In genomic region chr14:93720981-93721483, GRCh38 we compare ENCODE assay signal across 31 cellular contexts.
"Had no signal": no experiment of that assay in that cellular context is flagged by ENCODE, and none has a peak within 500 bp of the region (broad histone marks: within the 10 kb centered on the region; RNA-seq: fewer than 3 reads in every experiment).

No MANE protein-coding gene starts in this region.

- H3K36me3 Mint-ChIP-seq: activated naive CD4-positive, alpha-beta T cell treated with anti-CD3 and anti-CD28 coated beads, Interleukin-2, amount 10 ng/mL, durations not matched to agents 7 days and 5 days; activated naive CD8-positive, alpha-beta T cell treated with anti-CD3 and anti-CD28 coated beads, Interleukin-2, amount 10 ng/mL, durations not matched to agents 7 days and 5 days; brain; natural killer cell had no signal

- H3K27ac Mint-ChIP-seq: activated CD4-positive, alpha-beta T cell treated with anti-CD3 and anti-CD28 coated beads, Interleukin-2, amount 10 ng/mL, durations not matched to agents 7 days and 5 days; activated CD8-positive, alpha-beta T cell treated with anti-CD3 and anti-CD28 coated beads for 36 hours; activated naive CD4-positive, alpha-beta T cell treated with anti-CD3 and anti-CD28 coated beads, Interleukin-2, amount 10 ng/mL, durations not matched to agents 7 days and 5 days; activated naive CD8-positive, alpha-beta T cell treated with anti-CD3 and anti-CD28 coated beads, Interleukin-2, amount 10 ng/mL, durations not matched to agents 7 days and 5 days; activated T-helper 1 cell treated with anti-CD3 and anti-CD28 coated beads, Interleukin-12 subunit alpha, Interleukin-12 subunit beta, Interleukin-2, Interleukin-4 antibody, amounts not matched to agents 30 ng/mL and 10 ng/mL and 1 ng/mL, durations not matched to agents 14 hours and 24 hours and 36 hours; brain; natural killer cell; T-helper 1 cell treated with Interleukin-12 subunit alpha and Interleukin-12 subunit beta and Interleukin-4 antibody, amounts not matched to agents 30 μg/mL and 1 μg/mL, for 36 hours had no signal

- H3K9me3 ChIP-seq: ascending aorta, colonic mucosa, heart right ventricle, left lung, lower lobe of right lung, testis, transverse colon, vagina had no signal

- H3K4me3 ChIP-seq: ascending aorta, cardiac muscle cell, colonic mucosa, heart right ventricle, left lung, lower lobe of right lung, testis, transverse colon, vagina had no signal

- H3K9me3 Mint-ChIP-seq: activated CD4-positive, alpha-beta T cell treated with anti-CD3 and anti-CD28 coated beads, Interleukin-2, amount 10 ng/mL, durations not matched to agents 7 days and 5 days; activated CD8-positive, alpha-beta T cell treated with anti-CD3 and anti-CD28 coated beads for 36 hours; activated naive CD8-positive, alpha-beta T cell treated with anti-CD3 and anti-CD28 coated beads, Interleukin-2, amount 10 ng/mL, durations not matched to agents 7 days and 5 days; activated T-helper 1 cell treated with anti-CD3 and anti-CD28 coated beads, Interleukin-12 subunit alpha, Interleukin-12 subunit beta, Interleukin-2, Interleukin-4 antibody, amounts not matched to agents 30 ng/mL and 10 ng/mL and 1 ng/mL, durations not matched to agents 14 hours and 24 hours and 36 hours; T-helper 1 cell treated with Interleukin-12 subunit alpha and Interleukin-12 subunit beta and Interleukin-4 antibody, amounts not matched to agents 30 μg/mL and 1 μg/mL, for 36 hours had no signal

- H3K27me3 ChIP-seq: ascending aorta, cardiac muscle cell, colonic mucosa, heart right ventricle, testis, transverse colon, vagina had no signal

- H3K79me2 ChIP-seq: parathyroid adenoma had no signal

- H3K4me1 ChIP-seq: ascending aorta, colonic mucosa, heart right ventricle, left lung, lower lobe of right lung, parathyroid adenoma, testis, transverse colon, vagina had no signal

- H3K4me1 Mint-ChIP-seq: activated CD4-positive, alpha-beta T cell treated with anti-CD3 and anti-CD28 coated beads, Interleukin-2, amount 10 ng/mL, durations not matched to agents 7 days and 5 days; activated naive CD4-positive, alpha-beta T cell treated with anti-CD3 and anti-CD28 coated beads, Interleukin-2, amount 10 ng/mL, durations not matched to agents 7 days and 5 days; activated naive CD8-positive, alpha-beta T cell treated with anti-CD3 and anti-CD28 coated beads, Interleukin-2, amount 10 ng/mL, durations not matched to agents 7 days and 5 days; brain had no signal

- H3K36me3 ChIP-seq: cardiac muscle cell, colonic mucosa, heart right ventricle, left lung, lower lobe of right lung, transverse colon, vagina had no signal

- H3K9ac ChIP-seq: parathyroid adenoma had no signal

- H3K27ac ChIP-seq: ascending aorta, cardiac muscle cell, colonic mucosa, heart right ventricle, left lung, lower lobe of right lung, parathyroid adenoma, testis, transverse colon, vagina had no signal

- H2AFZ ChIP-seq: parathyroid adenoma had no signal

- DNase-seq: activated CD4-positive, alpha-beta T cell treated with anti-CD3 and anti-CD28 coated beads, Interleukin-2, amount 10 ng/mL, durations not matched to agents 7 days and 5 days; activated CD4-positive, CD25-positive, alpha-beta regulatory T cell treated with anti-CD3 and anti-CD28 coated beads, Interleukin-2, amount 50 U/mL, for 72 hours; activated CD8-positive, alpha-beta T cell treated with anti-CD3 and anti-CD28 coated beads for 36 hours; activated gamma-delta T cell; activated naive CD4-positive, alpha-beta T cell treated with anti-CD3 and anti-CD28 coated beads, Interleukin-2, amount 10 ng/mL, durations not matched to agents 7 days and 5 days; activated naive CD8-positive, alpha-beta T cell treated with anti-CD3 and anti-CD28 coated beads, Interleukin-2, amount 10 ng/mL, durations not matched to agents 7 days and 5 days; activated T-cell treated with anti-CD3 and anti-CD28 coated beads, Interleukin-2, amount 50 U/mL, for 1 hour; cerebellar nuclear complex; colonic mucosa; foreskin fibroblast; heart right ventricle; kidney glomerular epithelial cell; lower lobe of right lung; mesenchymal stem cell; natural killer cell; right cardiac atrium; stimulated activated CD4-positive, alpha-beta T cell treated with anti-CD3 and anti-CD28 coated beads, Interleukin-2, amount 100 ng/mL, for 48 hours; stimulated activated naive CD4-positive, alpha-beta T cell treated with Interleukin-2 at 50 U/mL for 16 hours; SW 1271; T1000; testis; transverse colon had no signal

- ATAC-seq: activated CD8-positive, alpha-beta T cell treated with anti-CD3 and anti-CD28 coated beads for 36 hours; esophagus mucosa; left lung; lower lobe of right lung; natural killer cell had no signal

- H3K4me3 Mint-ChIP-seq: activated CD4-positive, alpha-beta T cell treated with anti-CD3 and anti-CD28 coated beads, Interleukin-2, amount 10 ng/mL, durations not matched to agents 7 days and 5 days; activated CD8-positive, alpha-beta T cell treated with anti-CD3 and anti-CD28 coated beads for 36 hours; activated naive CD4-positive, alpha-beta T cell treated with anti-CD3 and anti-CD28 coated beads, Interleukin-2, amount 10 ng/mL, durations not matched to agents 7 days and 5 days; activated naive CD8-positive, alpha-beta T cell treated with anti-CD3 and anti-CD28 coated beads, Interleukin-2, amount 10 ng/mL, durations not matched to agents 7 days and 5 days; activated T-helper 1 cell treated with anti-CD3 and anti-CD28 coated beads, Interleukin-12 subunit alpha, Interleukin-12 subunit beta, Interleukin-2, Interleukin-4 antibody, amounts not matched to agents 30 ng/mL and 10 ng/mL and 1 ng/mL, durations not matched to agents 14 hours and 24 hours and 36 hours; brain; natural killer cell; T-helper 1 cell treated with Interleukin-12 subunit alpha and Interleukin-12 subunit beta and Interleukin-4 antibody, amounts not matched to agents 30 μg/mL and 1 μg/mL, for 36 hours had no signal

- H3K27me3 Mint-ChIP-seq: activated CD4-positive, alpha-beta T cell treated with anti-CD3 and anti-CD28 coated beads, Interleukin-2, amount 10 ng/mL, durations not matched to agents 7 days and 5 days; activated CD8-positive, alpha-beta T cell treated with anti-CD3 and anti-CD28 coated beads for 36 hours; activated naive CD4-positive, alpha-beta T cell treated with anti-CD3 and anti-CD28 coated beads, Interleukin-2, amount 10 ng/mL, durations not matched to agents 7 days and 5 days; activated naive CD8-positive, alpha-beta T cell treated with anti-CD3 and anti-CD28 coated beads, Interleukin-2, amount 10 ng/mL, durations not matched to agents 7 days and 5 days; brain had no signal
